ENCODE assay signal across 10 cellular contexts in genomic region chrX:124435616-124436015, GRCh38.
"Had no signal": no experiment of that assay in that cellular context is flagged by ENCODE, and none has a peak within 500 bp of the region (broad histone marks: within the 10 kb centered on the region; RNA-seq: fewer than 3 reads in every experiment).

No MANE protein-coding gene starts in this region.

- H3K27ac Mint-ChIP-seq: activated naive CD4-positive, alpha-beta T cell treated with anti-CD3 and anti-CD28 coated beads, Interleukin-2, amount 50 U/mL, for 24 hours; naive thymus-derived CD4-positive, alpha-beta T cell had no signal

- H3K4me3 Mint-ChIP-seq: activated naive CD4-positive, alpha-beta T cell treated with anti-CD3 and anti-CD28 coated beads, Interleukin-2, amount 50 U/mL, for 24 hours; naive thymus-derived CD4-positive, alpha-beta T cell had no signal

- H3K27me3 Mint-ChIP-seq: activated naive CD4-positive, alpha-beta T cell treated with anti-CD3 and anti-CD28 coated beads, Interleukin-2, amount 50 U/mL, for 24 hours; naive thymus-derived CD4-positive, alpha-beta T cell had no signal

- ATAC-seq: mucosa of descending colon; naive thymus-derived CD4-positive, alpha-beta T cell; pancreas had no signal

- H3K9me3 Mint-ChIP-seq: activated naive CD4-positive, alpha-beta T cell treated with anti-CD3 and anti-CD28 coated beads, Interleukin-2, amount 50 U/mL, for 24 hours; naive thymus-derived CD4-positive, alpha-beta T cell had no signal

- H3K4me1 Mint-ChIP-seq: activated naive CD4-positive, alpha-beta T cell treated with anti-CD3 and anti-CD28 coated beads, Interleukin-2, amount 50 U/mL, for 24 hours; naive thymus-derived CD4-positive, alpha-beta T cell had no signal

- H3K36me3 Mint-ChIP-seq: activated naive CD4-positive, alpha-beta T cell treated with anti-CD3 and anti-CD28 coated beads, Interleukin-2, amount 50 U/mL, for 24 hours; naive thymus-derived CD4-positive, alpha-beta T cell had no signal

- DNase-seq: activated CD4-positive, alpha-beta T cell treated with anti-CD3 and anti-CD28 coated beads, Interleukin-2, amount 50 U/mL, for 48 hours; activated effector memory CD4-positive, alpha-beta T cell treated with anti-CD3 and anti-CD28 coated beads, Interleukin-2, amount 50 U/mL, for 16 hours; colonic mucosa; esophagus squamous epithelium; left ventricle myocardium inferior; mucosa of descending colon; naive thymus-derived CD4-positive, alpha-beta T cell; pancreas; stimulated activated CD4-positive, alpha-beta T cell treated with anti-CD3 and anti-CD28 coated beads, Interleukin-2, amount 100 ng/mL, for 24 hours had no signal
